25 cellular contexts compared by ENCODE assay signal in genomic region chr22:47647181-47647580, GRCh38.
"Had no signal": no experiment of that assay in that cellular context is flagged by ENCODE, and none has a peak within 500 bp of the region (broad histone marks: within the 10 kb centered on the region; RNA-seq: fewer than 3 reads in every experiment).

No MANE protein-coding gene starts in this region.

- H3K4me1 ChIP-seq: SJSA1 had no signal

- H3K36me3 ChIP-seq: SJSA1 had no signal

- H3K27me3 ChIP-seq: MG63, SJSA1 had no signal

- H3K27ac ChIP-seq: SJSA1, SK-N-MC had no signal

- ATAC-seq: HepG2 had no signal

- H3K4me3 ChIP-seq: MG63, SJSA1, SK-N-MC had no signal

- DNase-seq: Karpas-422; KBM-7; MG63; NCI-H1092; NCI-H1105 treated with DMSO at 0.1 percent for 48 hours; NCI-H1417 treated with DMSO at 0.1 percent for 48 hours; NCI-H146; NCI-H1694 treated with DMSO at 0.1 percent for 48 hours; NCI-H1930; NCI-H2081; NCI-H2107; NCI-H226; NCI-H446; NCI-H510A; NCI-H524 treated with DMSO at 0.1 percent for 48 hours; NCI-H69; NCI-H774; NK-92 treated with Interleukin-12 subunit alpha and Interleukin-12 subunit beta, amount 100 ng/mL, for 24 hours; Right ventricle myocardium superior; RPMI8226; SIG-M5; SW 1271 had no signal

- H3K9me3 ChIP-seq: MG63, SJSA1 had no signal
